Comparison of ENCODE assay signal across 11 cellular contexts in the genomic region with DNA sequence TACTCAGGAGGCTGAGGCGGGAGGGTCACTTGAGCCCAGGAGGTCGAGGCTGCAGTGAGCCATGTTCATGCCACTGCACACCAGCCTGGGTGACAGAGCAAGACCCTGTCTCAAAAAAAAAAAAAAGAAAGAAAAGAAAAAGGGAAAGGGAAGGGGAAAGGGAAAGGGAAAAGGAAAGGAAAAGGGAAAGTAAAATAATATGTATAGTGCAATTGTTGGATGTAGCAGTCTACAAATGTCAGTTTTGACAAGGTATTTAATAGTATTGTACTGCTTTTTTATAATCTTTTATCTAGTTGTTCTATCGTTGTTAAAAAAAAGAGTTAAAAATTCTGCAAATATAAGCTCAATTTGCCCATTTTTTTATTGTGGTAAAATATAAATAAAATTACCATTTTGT.
"Had no signal": no experiment of that assay in that cellular context is flagged by ENCODE, and none has a peak within 500 bp of the region (broad histone marks: within the 10 kb centered on the region; RNA-seq: fewer than 3 reads in every experiment).

No MANE protein-coding gene starts in this region.

- ATAC-seq: GM23338, HCT116 had no signal

- H3K9ac ChIP-seq: GM23248 had no signal

- H3K4me3 ChIP-seq: GM23248, GM23338, HAP-1 had no signal

- H2AFZ ChIP-seq: GM23248, GM23338 had no signal

- H3K9me3 ChIP-seq: HAP-1 had no signal

- FAIRE-seq: H1, H54 had no signal

- H3K27ac ChIP-seq: GM23248 had no signal

- H3K4me1 ChIP-seq: HAP-1 had no signal

- H3K36me3 ChIP-seq: HAP-1 had no signal

- DNase-seq: GM23248, GOT3, H7, H9, HCEC 1CT, HFFc6 had no signal

- H3K4me2 ChIP-seq: GM23338 had no signal
